ENCODE assay signal across 11 cellular contexts in the genomic region with DNA sequence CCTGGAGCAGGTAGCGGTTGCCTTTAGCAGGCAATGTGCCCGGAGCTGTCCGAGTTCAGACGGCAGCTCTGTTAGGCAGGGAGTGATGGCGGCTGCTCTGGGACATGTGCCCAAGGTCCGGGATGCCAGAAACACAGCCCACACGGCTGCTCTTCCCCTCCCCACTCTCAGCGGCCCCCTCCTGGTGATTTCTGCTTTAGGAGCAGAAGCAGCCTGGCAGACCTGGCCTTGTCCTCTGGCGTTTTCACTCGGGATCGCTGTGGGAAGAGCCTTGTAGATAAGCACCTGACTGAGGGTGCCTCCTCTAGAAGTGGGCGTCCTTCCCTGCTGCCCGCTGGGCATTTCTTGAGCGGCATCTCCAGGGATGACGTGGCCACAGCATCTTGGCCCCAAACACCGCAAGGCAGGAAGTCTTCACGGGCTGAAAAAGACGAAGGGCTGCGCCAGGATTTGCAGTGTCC.
DNase-seq lines count a peak whose midpoint lies in the region; ATAC-seq and TF ChIP-seq lines count a peak whose summit lies in the region.
"Had no signal": no experiment of that assay in that cellular context is flagged by ENCODE, and none has a peak within 500 bp of the region (broad histone marks: within the 10 kb centered on the region; RNA-seq: fewer than 3 reads in every experiment).

No MANE protein-coding gene starts in this region.

- DNase-seq in AG20443 (ENCODE audit: low spot score) (peak; percentile 87), SK-N-SH (peak; percentile 88), fibroblast of villous mesenchyme (ENCODE audit: low read depth) (peak; percentile 44), ovary (peak; percentile 78 to 90 (median 84)), DMS53 (lab: John Stamatoyannopoulos, UW) (no peak), NCI-H2196 treated with DMSO at 0.1 percent for 48 hours (lab: John Stamatoyannopoulos, UW; ENCODE audit: unreplicated experiment) (no peak)
- no peak for DNase-seq in stimulated activated effector memory CD8-positive, alpha-beta T cell treated with anti-CD3 and anti-CD28 coated beads, Interleukin-12 subunit alpha, Interleukin-12 subunit beta, amount 100 ng/mL, for 72 hours (ENCODE audit: low spot score in 2 of 2)
- DNase-seq: CD4-positive, alpha-beta T cell had no signal

- H3F3A ChIP-seq in SK-N-SH (replicated peaks; ENCODE audit: insufficient read depth), result no peaks in the 10 kb centered on the region

- no peak overlapping the region for H3K4me3 Mint-ChIP-seq in stimulated activated effector memory CD8-positive, alpha-beta T cell treated with anti-CD3 and anti-CD28 coated beads, Interleukin-12 subunit alpha, Interleukin-12 subunit beta, amount 100 ng/mL, for 72 hours
- H3K4me3 Mint-ChIP-seq: CD4-positive, alpha-beta T cell; stimulated activated memory B cell treated with anti-CD40 and anti-IgM and Interleukin-4, amounts not matched to agents 10 μg/mL and 1 μg/mL and 100 μg/mL, for 72 hours had no signal

- H3K9me3 ChIP-seq in SK-N-SH (no peaks in the 10 kb centered on the region), ovary (no peaks in the 10 kb centered on the region)

- H3K4me3 ChIP-seq in SK-N-SH (ENCODE audit: low read depth in 2 of 2, low read length in 1 of 2) (peak overlapping the region in 1 of 2 experiments; percentile 24; a peak in 1 of 4 replicates), fibroblast of villous mesenchyme (ENCODE audit: low read depth, low read length) (peak overlapping the region; percentile 15), ovary (peak overlapping the region; percentile 35)

- H3K36me3 ChIP-seq in SK-N-SH (replicated peaks in 1 of 2; ENCODE audit: control insufficient read depth in 1 of 2, insufficient read depth in 2 of 2, low read length in 1 of 2), result no peaks in the 10 kb centered on the region
- no peaks in the 10 kb centered on the region for H3K36me3 ChIP-seq in ovary

- ATAC-seq in stimulated activated effector memory CD8-positive, alpha-beta T cell treated with anti-CD3 and anti-CD28 coated beads, Interleukin-12 subunit alpha, Interleukin-12 subunit beta, amount 100 ng/mL, for 72 hours, result no peak
- ATAC-seq in HG02852 (IDR thresholded peaks at IDR 0.05; ENCODE audit: unreplicated experiment), result no peak
- ATAC-seq: stimulated activated memory B cell treated with anti-CD40 and anti-IgM and Interleukin-4, amounts not matched to agents 10 μg/mL and 1 μg/mL and 100 μg/mL, for 72 hours had no signal

- peaks cover 31% of the 10 kb centered on the region for H3K4me1 Mint-ChIP-seq in stimulated activated effector memory CD8-positive, alpha-beta T cell treated with anti-CD3 and anti-CD28 coated beads, Interleukin-12 subunit alpha, Interleukin-12 subunit beta, amount 100 ng/mL, for 72 hours

- no peaks in the 10 kb centered on the region for H3K79me2 ChIP-seq in SK-N-SH (ENCODE audit: insufficient read depth)

- CTCF ChIA-PET in SK-N-SH (lab: Yijun Ruan, JAX), result interaction anchor here (1.6 kb wide), 1 partner anchor 310 kb away, joined by 5 read pairs; no protein-coding TSS in a partner anchor

- H2AFZ ChIP-seq in SK-N-SH (ENCODE audit: low read depth), result no peak overlapping the region

- no peak overlapping the region for H3K27ac Mint-ChIP-seq in stimulated activated effector memory CD8-positive, alpha-beta T cell treated with anti-CD3 and anti-CD28 coated beads, Interleukin-12 subunit alpha, Interleukin-12 subunit beta, amount 100 ng/mL, for 72 hours
- H3K27ac Mint-ChIP-seq: CD4-positive, alpha-beta T cell; stimulated activated memory B cell treated with anti-CD40 and anti-IgM and Interleukin-4, amounts not matched to agents 10 μg/mL and 1 μg/mL and 100 μg/mL, for 72 hours had no signal

- peaks cover 7 to 15% of the 10 kb centered on the region in 2 experiments; a peak in 3 of 4 replicates for H3K4me1 ChIP-seq in SK-N-SH (ENCODE audit: control insufficient read depth in 1 of 2, insufficient read depth in 2 of 2, low read depth in 1 of 2, low read length in 1 of 2)
- peaks cover 5% of the 10 kb centered on the region for H3K4me1 ChIP-seq in ovary (ENCODE audit: insufficient read depth)

- H3K27ac ChIP-seq in SK-N-SH (ENCODE audit: low read depth in 2 of 2, low read length in 1 of 2) (peak overlapping the region; percentile 44 to 46; a peak in 3 of 4 replicates), ovary (peak overlapping the region; percentile 7 to 54)
- H3K27ac ChIP-seq: epithelial cell of prostate had no signal

- TF ChIP-seq CTCF in SK-N-SH (IDR thresholded peaks at IDR 0.05), result no peak; the same call in 1 of the 2 replicates
- no peak for TF ChIP-seq CTCF in fibroblast of villous mesenchyme (IDR thresholded peaks at IDR 0.05; ENCODE audit: insufficient read depth, low read depth, low read length)
- peak in 2 of 3 donors; percentile 11 to 21 for TF ChIP-seq CTCF in ovary (IDR thresholded peaks at IDR 0.05)

- peak overlapping the region; percentile 0; the same call in 1 of the 2 replicates for H3K9ac ChIP-seq in SK-N-SH

- peak overlapping the region; percentile 42 for H3K4me2 ChIP-seq in SK-N-SH

- H3K9me2 ChIP-seq in SK-N-SH, result no peaks in the 10 kb centered on the region

- no peaks in the 10 kb centered on the region for H3K9me3 Mint-ChIP-seq in stimulated activated effector memory CD8-positive, alpha-beta T cell treated with anti-CD3 and anti-CD28 coated beads, Interleukin-12 subunit alpha, Interleukin-12 subunit beta, amount 100 ng/mL, for 72 hours
- H3K9me3 Mint-ChIP-seq: CD4-positive, alpha-beta T cell; stimulated activated memory B cell treated with anti-CD40 and anti-IgM and Interleukin-4, amounts not matched to agents 10 μg/mL and 1 μg/mL and 100 μg/mL, for 72 hours had no signal

- 25% methylated on average over 10 of the region's 19 CpGs for WGBS in SK-N-SH (ENCODE audit: low lambda C conversion rate)
- WGBS in ovary, 3 donors, result 1 to 8% (median 2%) methylated on average over 19 of the region's 19 CpGs

- no peaks in the 10 kb centered on the region for H4K20me1 ChIP-seq in SK-N-SH (ENCODE audit: insufficient read depth)

- POLR2A ChIA-PET in SK-N-SH (lab: Yijun Ruan, JAX), result no interaction called here

- TF ChIP-seq EP300 in SK-N-SH (IDR thresholded peaks at IDR 0.05; ENCODE audit: borderline replicate concordance in 1 of 2, low read depth in 1 of 2, low read length in 1 of 2) (0 out of 4 replicates have a peak, but pooled peaks of 1 of the 2 experiments have one; percentile 23), ovary (IDR thresholded peaks at IDR 0.05) (no peak)

- no peak for TF ChIP-seq POLR2A in ovary (IDR thresholded peaks at IDR 0.05)

- H3K36me3 Mint-ChIP-seq in stimulated activated effector memory CD8-positive, alpha-beta T cell treated with anti-CD3 and anti-CD28 coated beads, Interleukin-12 subunit alpha, Interleukin-12 subunit beta, amount 100 ng/mL, for 72 hours, result no peaks in the 10 kb centered on the region

- intact Hi-C loops in ovary (cut with DNase I), result no loop called here

- H3K27me3 ChIP-seq in SK-N-SH (ENCODE audit: insufficient read depth) (no peaks in the 10 kb centered on the region), ovary (no peaks in the 10 kb centered on the region)

- peak; percentile 17; the same call in 1 of the 2 replicates for TF ChIP-seq RAD21 in SK-N-SH (IDR thresholded peaks at IDR 0.05; ENCODE audit: low read length)

TF ChIP-seq in SK-N-SH, 30 proteins besides CTCF, POLR2A, EP300 and RAD21:
- TF ChIP-seq, protein P1, sequence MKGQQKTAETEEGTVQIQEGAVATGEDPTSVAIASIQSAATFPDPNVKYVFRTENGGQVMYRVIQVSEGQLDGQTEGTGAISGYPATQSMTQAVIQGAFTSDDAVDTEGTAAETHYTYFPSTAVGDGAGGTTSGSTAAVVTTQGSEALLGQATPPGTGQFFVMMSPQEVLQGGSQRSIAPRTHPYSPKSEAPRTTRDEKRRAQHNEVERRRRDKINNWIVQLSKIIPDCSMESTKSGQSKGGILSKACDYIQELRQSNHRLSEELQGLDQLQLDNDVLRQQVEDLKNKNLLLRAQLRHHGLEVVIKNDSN (IDR thresholded peaks at IDR 0.05; ENCODE audit: borderline replicate concordance, low read depth), result 0 out of 2 replicates have a peak, but pooled peaks have one; percentile 11
- TF ChIP-seq YY1 (IDR thresholded peaks at IDR 0.05; ENCODE audit: low read depth) (peak; percentile 76; the same call in 1 of the 2 replicates), NFIC (IDR thresholded peaks at IDR 0.05; ENCODE audit: borderline replicate concordance) (peak; percentile 34; the same call in 1 of the 2 replicates), GABPA (IDR thresholded peaks at IDR 0.05; ENCODE audit: low read depth) (no peak), SMC3 (IDR thresholded peaks at IDR 0.05; ENCODE audit: low read depth, low read length) (no peak), POLR2AphosphoS5 (IDR thresholded peaks at IDR 0.05; ENCODE audit: low read depth, low read length) (no peak), NRF1 (IDR thresholded peaks at IDR 0.05; ENCODE audit: low read depth, low read length) (no peak), MXI1 (IDR thresholded peaks at IDR 0.05; ENCODE audit: low read depth, low read length) (peak; percentile 88)
- TF ChIP-seq, protein P2, sequence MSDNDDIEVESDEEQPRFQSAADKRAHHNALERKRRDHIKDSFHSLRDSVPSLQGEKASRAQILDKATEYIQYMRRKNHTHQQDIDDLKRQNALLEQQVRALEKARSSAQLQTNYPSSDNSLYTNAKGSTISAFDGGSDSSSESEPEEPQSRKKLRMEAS (IDR thresholded peaks at IDR 0.05; ENCODE audit: low read depth), result peak; percentile 75

Comparison
In these comparisons a context has a peak if more than half of its experiments do, and no peak if none do; other contexts are left out.
1. DNase-seq: peak in AG20443 (single experiment), SK-N-SH (single experiment), fibroblast of villous mesenchyme (single experiment) and ovary (5 of 5); none in stimulated activated effector memory CD8-positive, alpha-beta T cell treated with anti-CD3 and anti-CD28 coated beads, Interleukin-12 subunit alpha, Interleukin-12 subunit beta, amount 100 ng/mL, for 72 hours (0 of 2), DMS53 (single experiment) and NCI-H2196 treated with DMSO at 0.1 percent for 48 hours (single experiment).
2. CTCF ChIP-seq: peak in ovary (2 of 3); none in SK-N-SH (single experiment) and fibroblast of villous mesenchyme (single experiment).